19 cellular contexts compared by ENCODE assay signal in the genomic region with DNA sequence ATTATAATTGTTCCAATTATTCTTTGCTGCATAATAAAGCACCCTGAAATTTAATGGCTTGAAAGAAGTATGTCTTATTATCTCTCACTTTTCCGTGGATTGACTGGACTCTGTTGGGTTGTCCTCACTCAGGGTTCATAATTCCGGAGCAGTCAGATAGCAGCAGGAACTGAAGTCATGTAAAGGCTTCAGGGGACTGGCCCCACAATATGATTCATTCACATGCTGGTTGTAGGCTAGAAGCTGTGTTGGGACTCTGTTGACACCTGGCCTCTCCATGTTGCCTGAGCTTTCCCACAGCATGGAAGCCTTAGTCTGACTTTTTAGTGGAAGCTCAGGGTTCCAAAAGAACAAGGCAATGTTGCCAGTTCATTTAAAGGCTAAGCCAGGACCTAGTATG.
"Had no signal": no experiment of that assay in that cellular context is flagged by ENCODE, and none has a peak within 500 bp of the region (broad histone marks: within the 10 kb centered on the region; RNA-seq: fewer than 3 reads in every experiment).

No MANE protein-coding gene starts in this region.

- ATAC-seq: activated CD8-positive, alpha-beta T cell treated with anti-CD3 and anti-CD28 coated beads, Interleukin-2, amount 10 ng/mL, durations not matched to agents 7 days and 5 days; body of pancreas; stimulated activated naive CD8-positive, alpha-beta T cell treated with anti-CD3 and anti-CD28 coated beads, Interleukin-15, amount 100 ng/mL, for 72 hours; T-cell had no signal

- H3K4me3 ChIP-seq: body of pancreas, tibial artery, vagina had no signal

- H3K27ac ChIP-seq: body of pancreas, tibial artery, vagina, VCaP had no signal

- DNase-seq: activated CD4-positive, alpha-beta T cell treated with anti-CD3 and anti-CD28 coated beads, Interleukin-2, amount 50 U/mL, for 1 hour; activated CD4-positive, CD25-positive, alpha-beta regulatory T cell treated with anti-CD3 and anti-CD28 coated beads, Interleukin-2, amount 50 U/mL, for 72 hours; activated CD8-positive, alpha-beta T cell treated with anti-CD3 and anti-CD28 coated beads, Interleukin-2, amount 10 ng/mL, durations not matched to agents 7 days and 5 days; activated gamma-delta T cell; activated naive CD4-positive, alpha-beta T cell treated with anti-CD3 and anti-CD28 coated beads, Interleukin-2, amount 50 U/mL, for 16 hours; anterior cingulate cortex; body of pancreas; caudate nucleus; effector memory CD4-positive, alpha-beta T cell; foreskin melanocyte; islet precursor cell; naive B cell; nucleus accumbens; stimulated activated CD4-positive, alpha-beta T cell treated with anti-CD3 and anti-CD28 coated beads, Interleukin-4, amount 100 ng/mL, for 4 hours; stimulated activated naive CD8-positive, alpha-beta T cell treated with anti-CD3 and anti-CD28 coated beads, Interleukin-15, amount 100 ng/mL, for 72 hours; T-cell; tibial artery had no signal

- H3K9me3 ChIP-seq: body of pancreas, tibial artery, vagina had no signal

- H3K4me1 ChIP-seq: vagina had no signal

- H3K36me3 ChIP-seq: tibial artery, vagina had no signal

- H3K27me3 ChIP-seq: body of pancreas, tibial artery, vagina had no signal
